Comparison of ENCODE assay signal across 15 cellular contexts in genomic region chr6:152121910-152122309, GRCh38.
"Had no signal": no experiment of that assay in that cellular context is flagged by ENCODE, and none has a peak within 500 bp of the region (broad histone marks: within the 10 kb centered on the region; RNA-seq: fewer than 3 reads in every experiment).

No MANE protein-coding gene starts in this region.

- H3K9me2 ChIP-seq: SK-N-SH had no signal

- H3K4me1 ChIP-seq: prostate gland had no signal

- H3K27me3 ChIP-seq: brain microvascular endothelial cell, right lobe of liver, tibial nerve had no signal

- ATAC-seq: activated CD8-positive, alpha-beta memory T cell treated with anti-CD3 and anti-CD28 coated beads, Interleukin-2, amount 10 ng/mL, durations not matched to agents 7 days and 5 days; stimulated activated memory B cell treated with anti-CD40 and anti-IgM and Interleukin-4, amounts not matched to agents 10 μg/mL and 1 μg/mL and 100 μg/mL, for 72 hours had no signal

- H3K27ac Mint-ChIP-seq: activated CD8-positive, alpha-beta memory T cell treated with anti-CD3 and anti-CD28 coated beads, Interleukin-2, amount 10 ng/mL, durations not matched to agents 7 days and 5 days; activated naive CD8-positive, alpha-beta T cell treated with anti-CD3 and anti-CD28 coated beads for 36 hours; stimulated activated memory B cell treated with anti-CD40 and anti-IgM and Interleukin-4, amounts not matched to agents 10 μg/mL and 1 μg/mL and 100 μg/mL, for 72 hours had no signal

- H3K27me3 Mint-ChIP-seq: activated CD8-positive, alpha-beta memory T cell treated with anti-CD3 and anti-CD28 coated beads, Interleukin-2, amount 10 ng/mL, durations not matched to agents 7 days and 5 days; activated naive CD8-positive, alpha-beta T cell treated with anti-CD3 and anti-CD28 coated beads for 36 hours; stimulated activated memory B cell treated with anti-CD40 and anti-IgM and Interleukin-4, amounts not matched to agents 10 μg/mL and 1 μg/mL and 100 μg/mL, for 72 hours had no signal

- H3K9me3 ChIP-seq: prostate gland, right lobe of liver, SK-N-SH, tibial nerve had no signal

- H3K4me3 ChIP-seq: prostate gland, right lobe of liver, tibial nerve had no signal

- H3K4me2 ChIP-seq: SK-N-SH had no signal

- H3K27ac ChIP-seq: brain microvascular endothelial cell, prostate gland, tibial nerve had no signal

- DNase-seq: activated CD4-positive, alpha-beta T cell treated with anti-CD3 and anti-CD28 coated beads, Interleukin-2, amount 50 U/mL, for 48 hours; activated CD8-positive, alpha-beta memory T cell treated with anti-CD3 and anti-CD28 coated beads, Interleukin-2, amount 10 ng/mL, durations not matched to agents 7 days and 5 days; activated naive CD8-positive, alpha-beta T cell treated with anti-CD3 and anti-CD28 coated beads for 36 hours; activated T-cell treated with anti-CD3 and anti-CD28 coated beads, Interleukin-2, amount 50 U/mL, for 48 hours; brain microvascular endothelial cell; dermis blood vessel endothelial cell; hippocampal formation; right lobe of liver; SK-N-SH; stimulated activated CD4-positive, alpha-beta T cell treated with anti-CD3 and anti-CD28 coated beads, Interleukin-1b, Interleukin-23, amount 100 ng/mL, for 48 hours; T-helper 1 cell; T1000 had no signal

- H3K36me3 ChIP-seq: prostate gland had no signal

- H3K4me3 Mint-ChIP-seq: activated CD8-positive, alpha-beta memory T cell treated with anti-CD3 and anti-CD28 coated beads, Interleukin-2, amount 10 ng/mL, durations not matched to agents 7 days and 5 days; activated naive CD8-positive, alpha-beta T cell treated with anti-CD3 and anti-CD28 coated beads for 36 hours; stimulated activated memory B cell treated with anti-CD40 and anti-IgM and Interleukin-4, amounts not matched to agents 10 μg/mL and 1 μg/mL and 100 μg/mL, for 72 hours had no signal
